Comparison of ENCODE assay signal across 8 cellular contexts in the genomic region with DNA sequence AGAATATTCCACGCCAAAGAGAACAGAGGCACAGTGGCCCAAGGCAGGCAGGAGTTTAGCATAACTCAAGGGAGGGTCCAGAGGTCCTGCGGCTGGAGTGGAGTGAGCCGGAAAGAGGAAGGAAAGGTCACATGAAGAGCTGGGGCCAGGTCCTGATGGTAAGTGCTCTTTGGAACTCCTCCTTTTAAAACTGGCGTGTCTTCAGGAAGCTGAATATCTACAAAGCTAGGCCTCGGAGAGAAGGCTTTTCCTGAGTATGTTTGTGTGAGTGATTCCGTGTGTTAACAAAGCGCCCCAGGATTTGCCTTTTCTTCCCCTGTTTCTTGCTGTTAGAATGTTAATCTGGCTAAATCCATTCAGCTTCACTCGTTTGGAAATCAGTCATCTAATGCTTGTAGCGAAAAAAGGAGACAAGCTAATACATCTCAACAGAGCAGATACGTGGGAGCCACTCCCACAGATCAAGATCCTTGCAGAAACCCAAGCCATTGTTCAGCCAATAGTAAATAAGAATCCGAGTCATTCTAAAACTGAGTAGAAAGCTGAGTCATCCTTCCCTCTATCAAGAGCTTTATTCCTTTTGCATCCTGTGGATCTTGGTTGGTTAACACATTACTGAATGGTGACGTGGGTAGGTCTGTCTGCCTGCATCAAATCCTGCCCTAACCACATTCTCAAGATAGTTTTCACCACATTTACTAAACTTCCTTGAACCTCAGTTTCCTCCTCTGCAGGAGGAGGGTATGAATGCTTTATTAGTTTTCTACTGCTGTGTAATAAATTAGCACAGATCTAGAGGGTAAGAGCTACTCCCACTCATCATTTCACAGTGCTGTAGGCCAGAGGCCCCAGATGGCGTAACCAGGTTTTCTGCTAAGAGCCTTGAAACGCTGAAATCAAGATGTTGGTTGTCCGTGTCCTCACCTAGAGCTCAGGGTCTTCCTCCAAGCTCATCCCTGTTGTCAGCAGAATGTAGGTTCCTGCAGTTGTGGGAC. TPM values are rescaled to one million over a fixed set of nuclear protein-coding genes. Genes with fewer than 3 reads are reported as not detected.
DNase-seq lines count a peak whose midpoint lies in the region; ATAC-seq and TF ChIP-seq lines count a peak whose summit lies in the region.

No MANE protein-coding gene starts in this region.

- ATAC-seq in GM21423 (IDR thresholded peaks at IDR 0.05; ENCODE audit: unreplicated experiment) (peak; percentile 81), T-helper 17 cell (peak; percentile 91), HG03025 (IDR thresholded peaks at IDR 0.05; ENCODE audit: low FRiP score, unreplicated experiment) (no peak)

- peaks cover 16% of the 10 kb centered on the region for H3K4me1 Mint-ChIP-seq in T-helper 17 cell
- H3K4me1 Mint-ChIP-seq in dendritic cell treated with granulocyte-macrophage colony-stimulating factor and Interleukin-4, amounts not matched to agents 40 ng/mL and 50 ng/mL, for 4 days (ENCODE audit: low read depth) = peaks cover 33% of the 10 kb centered on the region
- peaks cover 36% of the 10 kb centered on the region for H3K4me1 Mint-ChIP-seq in mesothelial cell of epicardium

- H3K27me3 Mint-ChIP-seq in T-helper 17 cell (no peaks in the 10 kb centered on the region), mesothelial cell of epicardium (ENCODE audit: low read depth) (no peaks in the 10 kb centered on the region)
- H3K27me3 Mint-ChIP-seq in dendritic cell treated with granulocyte-macrophage colony-stimulating factor and Interleukin-4, amounts not matched to agents 40 ng/mL and 50 ng/mL, for 4 days = no peaks in the 10 kb centered on the region

- no peaks in the 10 kb centered on the region for H3K9me3 Mint-ChIP-seq in dendritic cell treated with granulocyte-macrophage colony-stimulating factor and Interleukin-4, amounts not matched to agents 40 ng/mL and 50 ng/mL, for 4 days
- no peaks in the 10 kb centered on the region for H3K9me3 Mint-ChIP-seq in mesothelial cell of epicardium

- H3K4me3 Mint-ChIP-seq in T-helper 17 cell = peak overlapping the region; percentile 69
- peak overlapping the region; percentile 53 for H3K4me3 Mint-ChIP-seq in dendritic cell treated with granulocyte-macrophage colony-stimulating factor and Interleukin-4, amounts not matched to agents 40 ng/mL and 50 ng/mL, for 4 days
- H3K4me3 Mint-ChIP-seq in mesothelial cell of epicardium = peak overlapping the region; percentile 27

- H3K27ac Mint-ChIP-seq in T-helper 17 cell = peak overlapping the region; percentile 89
- H3K27ac Mint-ChIP-seq in dendritic cell treated with granulocyte-macrophage colony-stimulating factor and Interleukin-4, amounts not matched to agents 40 ng/mL and 50 ng/mL, for 4 days = peak overlapping the region; percentile 91
- H3K27ac Mint-ChIP-seq in mesothelial cell of epicardium = peak overlapping the region; percentile 98

- TF ChIP-seq CTCF in mesothelial cell of epicardium (IDR thresholded peaks at IDR 0.05; ENCODE audit: unreplicated experiment) = no peak

- H3K36me3 Mint-ChIP-seq in T-helper 17 cell (ENCODE audit: low read depth) = no peaks in the 10 kb centered on the region
- H3K36me3 Mint-ChIP-seq in dendritic cell treated with granulocyte-macrophage colony-stimulating factor and Interleukin-4, amounts not matched to agents 40 ng/mL and 50 ng/mL, for 4 days (ENCODE audit: low read depth) = no peaks in the 10 kb centered on the region
- H3K36me3 Mint-ChIP-seq in mesothelial cell of epicardium = no peaks in the 10 kb centered on the region

- no peaks in the 10 kb centered on the region for H3K9me3 ChIP-seq in T-helper 17 cell (ENCODE audit: control insufficient read depth, low read length, poor library complexity, severe bottlenecking)

- intact Hi-C loops in dendritic cell treated with granulocyte-macrophage colony-stimulating factor and Interleukin-4, amounts not matched to agents 40 ng/mL and 50 ng/mL, for 4 days (cut with micrococcal nuclease) = loop anchor here (2.0 kb wide), 2 partner anchors 42 to 50 kb away; no protein-coding TSS in a partner anchor

- DNase-seq in GDM1 (lab: John Stamatoyannopoulos, UW) (peak; percentile 60), HK-2 (ENCODE audit: unreplicated experiment) (peak; percentile 59), T-helper 17 cell (no peak), mesothelial cell of epicardium (ENCODE audit: low spot score in 2 of 2, unreplicated experiment in 2 of 2) (peak in 1 of 2 experiments; percentile 39), GOT3 (lab: John Stamatoyannopoulos, UW) (no peak)

RNA-seq across cellular contexts. Expression of gene RBM47, which starts 43.2 kb away (rescaled TPM):
- total RNA-seq in T-helper 17 cell (1 to 10 TPM in 1 of 2 donors, under 1 TPM in 1; 0.91 to 3.4 TPM), mesothelial cell of epicardium (37.8 to 41.5 TPM (median 41.0 TPM) in 3 replicates)

Comparison
In these comparisons a context has a peak if more than half of its experiments do, and no peak if none do; other contexts are left out.
1. DNase-seq: peak in GDM1 (single experiment) and HK-2 (single experiment); none in T-helper 17 cell (0 of 3) and GOT3 (single experiment).
2. Peak in every context shown above with its lines, with median percentiles within 50 percentile points of each other: H3K27ac Mint-ChIP-seq and H3K4me3 Mint-ChIP-seq.